ENCODE assay signal across 16 cellular contexts in the genomic region with DNA sequence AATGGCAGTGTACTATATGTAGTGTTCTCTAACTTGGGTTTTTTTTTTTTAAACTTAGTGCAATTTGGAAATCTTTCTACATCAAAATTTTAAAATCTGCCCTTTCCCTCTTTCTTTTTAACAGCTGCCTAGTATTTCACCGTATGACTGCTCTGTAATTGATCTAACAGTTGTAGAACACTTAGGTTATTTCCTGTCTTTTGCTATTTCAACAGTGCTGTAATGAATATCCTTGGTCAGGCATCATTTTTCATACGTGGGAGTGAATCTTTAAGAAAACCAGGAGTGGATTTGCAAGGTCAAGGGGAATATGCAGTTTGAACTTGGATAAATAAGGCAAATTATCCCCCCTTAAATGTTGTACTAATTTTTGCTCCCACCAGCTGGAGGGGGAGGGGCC. TPM values are rescaled to one million over a fixed set of nuclear protein-coding genes. Genes with fewer than 3 reads are reported as not detected.
DNase-seq lines count a peak whose midpoint lies in the region; ATAC-seq and TF ChIP-seq lines count a peak whose summit lies in the region.
"Had no signal": no experiment of that assay in that cellular context is flagged by ENCODE, and none has a peak within 500 bp of the region (broad histone marks: within the 10 kb centered on the region; RNA-seq: fewer than 3 reads in every experiment).

No MANE protein-coding gene starts in this region.

- no peak for TF ChIP-seq POLR2A in esophagus squamous epithelium (IDR thresholded peaks at IDR 0.05)

- 31 to 38% methylated on average over 2 of the region's 2 CpGs for WGBS in esophagus squamous epithelium, 2 donors

- ATAC-seq in T-helper 17 cell: no peak
- no peak for ATAC-seq in stimulated activated memory B cell treated with anti-CD40 and anti-IgM and Interleukin-4, amounts not matched to agents 10 μg/mL and 1 μg/mL and 100 μg/mL, for 72 hours
- ATAC-seq: HepG2 had no signal

- H3K36me3 ChIP-seq in effector memory CD4-positive, alpha-beta T cell (ENCODE audit: control insufficient read depth, insufficient read depth, low read length): peaks cover 8% of the 10 kb centered on the region
- H3K36me3 ChIP-seq in esophagus squamous epithelium: no peaks in the 10 kb centered on the region

- no peaks in the 10 kb centered on the region for H3K27me3 ChIP-seq in effector memory CD4-positive, alpha-beta T cell (replicated peaks; ENCODE audit: control insufficient read depth, insufficient read depth, low read length, poor library complexity, severe bottlenecking)
- H3K27me3 ChIP-seq in esophagus squamous epithelium: no peaks in the 10 kb centered on the region

- DNase-seq in activated naive CD4-positive, alpha-beta T cell treated with anti-CD3 and anti-CD28 coated beads for 36 hours: no peak
- DNase-seq in activated naive CD4-positive, alpha-beta T cell treated with anti-CD3 and anti-CD28 coated beads, Interleukin-2, amount 50 U/mL, for 16 hours: no peak
- DNase-seq in T-helper 17 cell (no peak), SKM-1 (lab: John Stamatoyannopoulos, UW; ENCODE audit: unreplicated experiment) (no peak), esophagus squamous epithelium (lab: John Stamatoyannopoulos, UW) (no peak), A172 (ENCODE audit: low spot score) (no peak)
- no peak for DNase-seq in effector memory CD4-positive, alpha-beta T cell
- DNase-seq: activated CD4-positive, alpha-beta T cell treated with anti-CD3 and anti-CD28 coated beads, Interleukin-2, amount 50 U/mL, for 1 hour; caudate nucleus; GF-D8; HCEC 1CT; Right ventricle myocardium superior had no signal

- peak overlapping the region; percentile 76 for H3K27ac Mint-ChIP-seq in activated naive CD4-positive, alpha-beta T cell treated with anti-CD3 and anti-CD28 coated beads for 36 hours
- H3K27ac Mint-ChIP-seq in T-helper 17 cell: peak overlapping the region; percentile 98
- peak overlapping the region; percentile 66 for H3K27ac Mint-ChIP-seq in stimulated activated memory B cell treated with anti-CD40 and anti-IgM and Interleukin-4, amounts not matched to agents 10 μg/mL and 1 μg/mL and 100 μg/mL, for 72 hours

- H3K4me1 ChIP-seq in effector memory CD4-positive, alpha-beta T cell (ENCODE audit: control insufficient read depth, insufficient read depth, low read length, poor library complexity, severe bottlenecking): peaks cover 57% of the 10 kb centered on the region
- peaks cover 18 to 58% (median 31%) of the 10 kb centered on the region in 3 donors for H3K4me1 ChIP-seq in esophagus squamous epithelium

- no peaks in the 10 kb centered on the region for H3K27me3 Mint-ChIP-seq in activated naive CD4-positive, alpha-beta T cell treated with anti-CD3 and anti-CD28 coated beads for 36 hours (ENCODE audit: low read depth)
- H3K27me3 Mint-ChIP-seq in T-helper 17 cell: no peaks in the 10 kb centered on the region
- no peaks in the 10 kb centered on the region for H3K27me3 Mint-ChIP-seq in stimulated activated memory B cell treated with anti-CD40 and anti-IgM and Interleukin-4, amounts not matched to agents 10 μg/mL and 1 μg/mL and 100 μg/mL, for 72 hours

- peaks cover 47% of the 10 kb centered on the region for H3K36me3 Mint-ChIP-seq in activated naive CD4-positive, alpha-beta T cell treated with anti-CD3 and anti-CD28 coated beads for 36 hours (ENCODE audit: low read depth)
- peaks cover 10% of the 10 kb centered on the region for H3K36me3 Mint-ChIP-seq in T-helper 17 cell (ENCODE audit: low read depth)
- H3K36me3 Mint-ChIP-seq in stimulated activated memory B cell treated with anti-CD40 and anti-IgM and Interleukin-4, amounts not matched to agents 10 μg/mL and 1 μg/mL and 100 μg/mL, for 72 hours: peaks cover 62% of the 10 kb centered on the region

- no peak for TF ChIP-seq CTCF in esophagus squamous epithelium (IDR thresholded peaks at IDR 0.05)

- H3K9me3 ChIP-seq in T-helper 17 cell (ENCODE audit: control insufficient read depth, low read length, poor library complexity, severe bottlenecking) (no peaks in the 10 kb centered on the region), esophagus squamous epithelium (no peaks in the 10 kb centered on the region)
- H3K9me3 ChIP-seq in effector memory CD4-positive, alpha-beta T cell (ENCODE audit: control insufficient read depth, low read length): no peaks in the 10 kb centered on the region

- CTCF ChIA-PET in activated naive CD4-positive, alpha-beta T cell treated with anti-CD3 and anti-CD28 coated beads for 36 hours (lab: Charles Lee): interaction anchor here (1.4 to 2.1 kb wide), 2 partner anchors 29 to 52 kb away, joined by 3 to 5 read pairs; no protein-coding TSS in a partner anchor

- H3K4me3 ChIP-seq in effector memory CD4-positive, alpha-beta T cell (ENCODE audit: insufficient read depth, low read depth, low read length, poor library complexity, severe bottlenecking): peak overlapping the region; percentile 13
- H3K4me3 ChIP-seq in esophagus squamous epithelium: no peak overlapping the region
- H3K4me3 ChIP-seq: lung had no signal

- H3K4me1 Mint-ChIP-seq in activated naive CD4-positive, alpha-beta T cell treated with anti-CD3 and anti-CD28 coated beads for 36 hours (ENCODE audit: low read depth): peaks cover 71% of the 10 kb centered on the region
- peaks cover 61% of the 10 kb centered on the region for H3K4me1 Mint-ChIP-seq in T-helper 17 cell
- H3K4me1 Mint-ChIP-seq in stimulated activated memory B cell treated with anti-CD40 and anti-IgM and Interleukin-4, amounts not matched to agents 10 μg/mL and 1 μg/mL and 100 μg/mL, for 72 hours: peaks cover 76% of the 10 kb centered on the region

- peak overlapping the region; percentile 43 for H3K27ac ChIP-seq in effector memory CD4-positive, alpha-beta T cell (ENCODE audit: insufficient read depth, low read length, poor library complexity, severe bottlenecking)
- H3K27ac ChIP-seq in esophagus squamous epithelium: no peak overlapping the region

- H3K9me3 Mint-ChIP-seq in activated naive CD4-positive, alpha-beta T cell treated with anti-CD3 and anti-CD28 coated beads for 36 hours: no peaks in the 10 kb centered on the region
- H3K9me3 Mint-ChIP-seq in stimulated activated memory B cell treated with anti-CD40 and anti-IgM and Interleukin-4, amounts not matched to agents 10 μg/mL and 1 μg/mL and 100 μg/mL, for 72 hours: no peaks in the 10 kb centered on the region
- H3K9me3 Mint-ChIP-seq: neural crest cell had no signal

- intact Hi-C loops in activated naive CD4-positive, alpha-beta T cell treated with anti-CD3 and anti-CD28 coated beads for 36 hours (cut with micrococcal nuclease): loop anchor here (1.0 to 5.0 kb wide), 2 partner anchors 21 to 544 kb away; a partner anchor contains a TSS
- intact Hi-C loops in esophagus squamous epithelium (cut with DNase I): no loop called here

- peak overlapping the region; percentile 47 for H3K4me3 Mint-ChIP-seq in activated naive CD4-positive, alpha-beta T cell treated with anti-CD3 and anti-CD28 coated beads for 36 hours
- H3K4me3 Mint-ChIP-seq in T-helper 17 cell: peak overlapping the region; percentile 92
- peak overlapping the region; percentile 67 for H3K4me3 Mint-ChIP-seq in stimulated activated memory B cell treated with anti-CD40 and anti-IgM and Interleukin-4, amounts not matched to agents 10 μg/mL and 1 μg/mL and 100 μg/mL, for 72 hours
- H3K4me3 Mint-ChIP-seq: neural crest cell had no signal

RNA-seq across cellular contexts. Expression of a gene that starts 3.8 kb away (rescaled TPM):
- 100 to 1,000 TPM; 104 to 119 TPM for total RNA-seq in activated naive CD4-positive, alpha-beta T cell treated with anti-CD3 and anti-CD28 coated beads for 36 hours
- 100 to 1,000 TPM; 381 to 578 TPM for total RNA-seq in T-helper 17 cell
- total RNA-seq in esophagus squamous epithelium: 10 to 100 TPM in 3 of 4 donors, 1 to 10 TPM in 1; 7.7 to 25.2 (median 14.1) TPM
- 15.0 and 20.2 TPM in 2 replicates for total RNA-seq in A172 (2014; rRNA removed; shearing (Covaris generic))

RNA-seq across cellular contexts. Expression of a gene that starts 31.5 kb away (rescaled TPM):
- not detected for total RNA-seq in activated naive CD4-positive, alpha-beta T cell treated with anti-CD3 and anti-CD28 coated beads for 36 hours
- 1 to 10 TPM in 1 of 2 donors, not detected in 1; 2.3 TPM for total RNA-seq in T-helper 17 cell
- under 1 TPM in 3 of 4 donors, not detected in 1; 0.19 to 0.32 (median 0.31) TPM for total RNA-seq in esophagus squamous epithelium
- total RNA-seq in A172 (2014; rRNA removed; shearing (Covaris generic)): not detected in 2 replicates
- total RNA-seq: neural crest cell had no signal
